30 cellular contexts compared by ENCODE assay signal in genomic region chr5:16484081-16484480, GRCh38.
"Had no signal": no experiment of that assay in that cellular context is flagged by ENCODE, and none has a peak within 500 bp of the region (broad histone marks: within the 10 kb centered on the region; RNA-seq: fewer than 3 reads in every experiment).

No MANE protein-coding gene starts in this region.

- H3K9me3 Mint-ChIP-seq: activated B cell treated with CpG ODN at 0.5 μM for 24 hours; activated CD4-positive, alpha-beta T cell treated with anti-CD3 and anti-CD28 coated beads, Interleukin-2, amount 10 ng/mL, durations not matched to agents 24 days and 14 days; activated T-cell treated with anti-CD3 and anti-CD28 coated beads, Interleukin-2, amount 50 U/mL, for 4 hours; T-helper 1 cell treated with Interleukin-12 subunit alpha and Interleukin-12 subunit beta and Interleukin-4 antibody, amounts not matched to agents 30 μg/mL and 1 μg/mL, for 36 hours had no signal

- H3K27ac ChIP-seq: cardiac muscle cell, KMS-11, Peyer's patch, RWPE1, SJSA1 had no signal

- H3K27ac Mint-ChIP-seq: activated B cell treated with CpG ODN at 0.5 μM for 24 hours; activated CD4-positive, alpha-beta T cell treated with anti-CD3 and anti-CD28 coated beads, Interleukin-2, amount 10 ng/mL, durations not matched to agents 24 days and 14 days; activated CD8-positive, alpha-beta memory T cell treated with anti-CD3 and anti-CD28 coated beads, Interleukin-2, amount 10 ng/mL, durations not matched to agents 7 days and 5 days; T-helper 1 cell treated with Interleukin-12 subunit alpha and Interleukin-12 subunit beta and Interleukin-4 antibody, amounts not matched to agents 30 μg/mL and 1 μg/mL, for 36 hours had no signal

- H3K27me3 ChIP-seq: cardiac muscle cell, Peyer's patch had no signal

- H3K4me3 ChIP-seq: cardiac muscle cell, MG63, Peyer's patch, SJSA1 had no signal

- H3K9me3 ChIP-seq: MG63, Peyer's patch, SJSA1 had no signal

- H3K9ac ChIP-seq: KMS-11 had no signal

- H3K4me3 Mint-ChIP-seq: activated B cell treated with CpG ODN at 0.5 μM for 24 hours; activated CD4-positive, alpha-beta T cell treated with anti-CD3 and anti-CD28 coated beads, Interleukin-2, amount 10 ng/mL, durations not matched to agents 24 days and 14 days; activated CD8-positive, alpha-beta memory T cell treated with anti-CD3 and anti-CD28 coated beads, Interleukin-2, amount 10 ng/mL, durations not matched to agents 7 days and 5 days; activated naive CD8-positive, alpha-beta T cell; activated T-cell treated with anti-CD3 and anti-CD28 coated beads, Interleukin-2, amount 50 U/mL, for 4 hours; brain; T-helper 1 cell treated with Interleukin-12 subunit alpha and Interleukin-12 subunit beta and Interleukin-4 antibody, amounts not matched to agents 30 μg/mL and 1 μg/mL, for 36 hours had no signal

- ATAC-seq: activated CD8-positive, alpha-beta memory T cell treated with anti-CD3 and anti-CD28 coated beads, Interleukin-2, amount 10 ng/mL, durations not matched to agents 7 days and 5 days; activated T-cell treated with anti-CD3 and anti-CD28 coated beads, Interleukin-2, amount 50 U/mL, for 4 hours; SK-N-SH treated with all-trans-retinoic acid at 6 μM for 48 hours had no signal

- DNase-seq: activated B cell treated with CpG ODN at 0.5 μM for 24 hours; activated CD4-positive, alpha-beta T cell treated with anti-CD3 and anti-CD28 coated beads for 1 hour; activated CD4-positive, alpha-beta T cell treated with anti-CD3 and anti-CD28 coated beads, Interleukin-2, amount 10 ng/mL, durations not matched to agents 24 days and 14 days; activated CD4-positive, alpha-beta T cell treated with anti-CD3 and anti-CD28 coated beads, Interleukin-2, amount 50 U/mL, for 48 hours; activated CD8-positive, alpha-beta memory T cell treated with anti-CD3 and anti-CD28 coated beads, Interleukin-2, amount 10 ng/mL, durations not matched to agents 7 days and 5 days; activated effector memory CD4-positive, alpha-beta T cell treated with anti-CD3 and anti-CD28 coated beads, Interleukin-2, amount 50 U/mL, for 16 hours; activated naive CD4-positive, alpha-beta T cell treated with Interleukin-2 at 50 U/mL for 16 hours; activated T-cell treated with anti-CD3 and anti-CD28 coated beads, Interleukin-2, amount 50 U/mL, for 4 hours; amygdala; MG63; MV-4-11; NCI-H1092 treated with DMSO at 0.1 percent for 48 hours; NCI-H1436; NCI-H1694 treated with DMSO at 0.1 percent for 48 hours; NCI-H2029 treated with DMSO at 0.1 percent for 48 hours; NCI-H345; NCI-H510A; NCI-H526 treated with DMSO at 0.1 percent for 48 hours; NK-92 treated with Interleukin-12 subunit alpha and Interleukin-12 subunit beta, amount 100 ng/mL, for 24 hours; OCI-M1; Peyer's patch; T-helper 9 cell had no signal

- H3K4me1 Mint-ChIP-seq: activated B cell treated with CpG ODN at 0.5 μM for 24 hours had no signal

- H3K27me3 Mint-ChIP-seq: activated B cell treated with CpG ODN at 0.5 μM for 24 hours; activated CD4-positive, alpha-beta T cell treated with anti-CD3 and anti-CD28 coated beads, Interleukin-2, amount 10 ng/mL, durations not matched to agents 24 days and 14 days; activated CD8-positive, alpha-beta memory T cell treated with anti-CD3 and anti-CD28 coated beads, Interleukin-2, amount 10 ng/mL, durations not matched to agents 7 days and 5 days; activated naive CD8-positive, alpha-beta T cell; brain had no signal

- H3K36me3 ChIP-seq: cardiac muscle cell, MG63, SJSA1 had no signal
